In the genomic region with DNA sequence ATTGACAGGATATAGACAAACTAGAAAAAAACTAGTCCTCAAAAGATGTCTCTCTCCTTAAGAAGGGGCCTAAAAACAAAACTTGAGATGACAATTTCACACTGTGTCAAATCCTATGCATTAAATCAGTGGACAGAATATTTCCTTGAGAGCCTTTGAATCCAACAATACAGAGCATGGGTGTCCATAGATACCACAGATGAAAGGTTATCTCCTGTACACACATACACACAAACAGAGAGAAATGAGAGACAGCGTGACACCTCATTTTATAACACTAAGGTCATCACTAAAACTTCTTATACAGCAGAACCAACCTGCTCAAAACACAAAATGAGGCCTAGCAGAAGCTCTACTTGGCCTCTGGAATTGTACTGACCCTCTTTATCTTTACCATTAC, we compare ENCODE assay signal across 19 cellular contexts. TPM values are rescaled to one million over a fixed set of nuclear protein-coding genes. Genes with fewer than 3 reads are reported as not detected.
DNase-seq lines count a peak whose midpoint lies in the region; ATAC-seq and TF ChIP-seq lines count a peak whose summit lies in the region.
"Had no signal": no experiment of that assay in that cellular context is flagged by ENCODE, and none has a peak within 500 bp of the region (broad histone marks: within the 10 kb centered on the region; RNA-seq: fewer than 3 reads in every experiment).

No MANE protein-coding gene starts in this region.

- POLR2A ChIA-PET in activated CD4-positive, alpha-beta T cell treated with anti-CD3 and anti-CD28 coated beads for 36 hours (lab: Charles Lee), result interaction anchor here (0.6 kb wide), 1 partner anchor 898 kb away, joined by 3 read pairs; no protein-coding TSS in a partner anchor

- no peaks in the 10 kb centered on the region for H3K36me3 Mint-ChIP-seq in activated CD4-positive, alpha-beta T cell treated with anti-CD3 and anti-CD28 coated beads for 36 hours (ENCODE audit: low read depth)

- no peak for TF ChIP-seq POLR2A in gastroesophageal sphincter (IDR thresholded peaks at IDR 0.05)

- H3K9me3 ChIP-seq in gastroesophageal sphincter, result no peaks in the 10 kb centered on the region
- H3K9me3 ChIP-seq: A549, Caco-2, HAP-1 had no signal

- peak; percentile 63 for DNase-seq in NCI-H146 (lab: John Stamatoyannopoulos, UW)
- DNase-seq in caudate nucleus (lab: John Stamatoyannopoulos, UW), result no peak
- DNase-seq in left colon, result no peak
- DNase-seq in activated CD4-positive, alpha-beta T cell treated with anti-CD3 and anti-CD28 coated beads for 36 hours, result no peak
- no peak for DNase-seq in SKM-1 (lab: John Stamatoyannopoulos, UW; ENCODE audit: unreplicated experiment)
- DNase-seq: AML-193; Caco-2; CD4-positive, alpha-beta T cell; DMS153; DMS79; GDM1; KG1 had no signal

- no peaks in the 10 kb centered on the region for H3K4me1 Mint-ChIP-seq in activated CD4-positive, alpha-beta T cell treated with anti-CD3 and anti-CD28 coated beads for 36 hours
- H3K4me1 Mint-ChIP-seq: IgD-negative memory B cell had no signal

- H3K27me3 Mint-ChIP-seq in activated CD4-positive, alpha-beta T cell treated with anti-CD3 and anti-CD28 coated beads for 36 hours, result no peaks in the 10 kb centered on the region
- H3K27me3 Mint-ChIP-seq: CD4-positive, alpha-beta T cell had no signal

- CTCF ChIA-PET in activated CD4-positive, alpha-beta T cell treated with anti-CD3 and anti-CD28 coated beads for 36 hours (lab: Charles Lee), result no interaction called here

- no peak overlapping the region for H3K4me3 ChIP-seq in gastroesophageal sphincter
- H3K4me3 ChIP-seq: A549, HAP-1 had no signal

- no peaks in the 10 kb centered on the region for H3K4me1 ChIP-seq in gastroesophageal sphincter
- H3K4me1 ChIP-seq: HAP-1 had no signal

- peak overlapping the region; percentile 18 for H3K27ac ChIP-seq in caudate nucleus (ENCODE audit: low read depth, low read length)
- H3K27ac ChIP-seq in gastroesophageal sphincter, result no peak overlapping the region
- H3K27ac ChIP-seq: A549, C4-2B had no signal

- 50 to 86% methylated on average over 1 of the region's 1 CpG for WGBS in gastroesophageal sphincter (ENCODE audit: low coverage in 1 of 2), 2 donors

- H3K9me3 Mint-ChIP-seq in activated CD4-positive, alpha-beta T cell treated with anti-CD3 and anti-CD28 coated beads for 36 hours (ENCODE audit: low read depth), result no peaks in the 10 kb centered on the region
- H3K9me3 Mint-ChIP-seq: CD4-positive, alpha-beta T cell; IgD-negative memory B cell had no signal

- peak; percentile 48 for ATAC-seq in left colon
- no peak for ATAC-seq in gastroesophageal sphincter
- no peak for ATAC-seq in GM19455 (IDR thresholded peaks at IDR 0.05; ENCODE audit: unreplicated experiment)
- ATAC-seq in activated CD4-positive, alpha-beta T cell treated with anti-CD3 and anti-CD28 coated beads for 36 hours, result no peak
- ATAC-seq: A549, HepG2 had no signal

- no peaks in the 10 kb centered on the region for H3K27me3 ChIP-seq in gastroesophageal sphincter

- intact Hi-C loops in left colon (cut with DNase I, micrococcal nuclease), result no loop called here
- intact Hi-C loops in activated CD4-positive, alpha-beta T cell treated with anti-CD3 and anti-CD28 coated beads for 36 hours (cut with DNase I, micrococcal nuclease), result no loop called here

- H3K27ac Mint-ChIP-seq in activated CD4-positive, alpha-beta T cell treated with anti-CD3 and anti-CD28 coated beads for 36 hours, result no peak overlapping the region
- H3K27ac Mint-ChIP-seq: CD4-positive, alpha-beta T cell; IgD-negative memory B cell had no signal

- no peak for TF ChIP-seq EP300 in gastroesophageal sphincter (IDR thresholded peaks at IDR 0.05)

- no peaks in the 10 kb centered on the region for H3K36me3 ChIP-seq in gastroesophageal sphincter
- H3K36me3 ChIP-seq: HAP-1 had no signal

- H3K4me3 Mint-ChIP-seq in activated CD4-positive, alpha-beta T cell treated with anti-CD3 and anti-CD28 coated beads for 36 hours, result no peak overlapping the region
- H3K4me3 Mint-ChIP-seq: CD4-positive, alpha-beta T cell; IgD-negative memory B cell had no signal

- no peak for TF ChIP-seq CTCF in gastroesophageal sphincter (IDR thresholded peaks at IDR 0.05)

RNA-seq across cellular contexts. Expression of gene MAP7, which starts 55.5 kb away (rescaled TPM):
- 10 to 100 TPM; 72.6 to 82.7 TPM for total RNA-seq in left colon
- 1 to 10 TPM; 1.1 to 6.7 (median 4.3) TPM for total RNA-seq in gastroesophageal sphincter
- total RNA-seq in activated CD4-positive, alpha-beta T cell treated with anti-CD3 and anti-CD28 coated beads for 36 hours, result 1 to 10 TPM; 2.1 to 3.1 TPM

Comparison
In these comparisons a context has a peak if more than half of its experiments do, and no peak if none do; other contexts are left out.
1. RNA of gene MAP7, which starts 55.5 kb away (total RNA-seq): 72.6 to 82.7 TPM in left colon; 1.1 to 6.7 TPM in gastroesophageal sphincter and 2.1 to 3.1 TPM in activated CD4-positive, alpha-beta T cell treated with anti-CD3 and anti-CD28 coated beads for 36 hours; every median in the first group is over 4 times any median in the second.